In the genomic region with DNA sequence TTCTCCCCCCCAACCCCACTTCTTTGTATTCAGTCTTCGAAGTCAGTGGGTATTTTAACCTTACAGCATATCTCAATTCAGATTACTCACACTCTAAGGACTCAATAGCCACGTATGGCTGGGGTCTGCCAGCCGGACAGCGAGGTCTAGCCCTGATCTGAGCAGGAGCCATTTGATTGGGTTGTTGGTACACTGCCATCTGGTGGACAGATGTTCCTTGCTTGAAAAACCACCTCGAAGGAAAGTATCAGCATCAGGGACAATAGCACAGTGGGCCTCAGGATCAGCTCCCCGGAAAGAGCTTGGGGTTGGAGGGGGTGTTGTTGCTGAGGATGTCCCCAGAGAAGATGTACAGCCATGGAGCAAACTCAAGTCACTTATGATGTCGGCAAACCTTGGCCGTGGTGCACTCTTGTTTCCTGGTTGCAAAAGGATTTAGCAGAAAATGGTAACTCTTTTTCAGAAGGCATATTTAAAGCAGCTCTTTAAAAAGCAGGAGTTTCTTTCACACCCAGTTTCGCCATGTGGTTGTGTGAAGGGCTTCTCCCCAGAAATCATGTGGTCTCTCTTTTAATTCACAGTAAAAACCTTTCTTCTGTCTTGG, we compare ENCODE assay signal across 8 cellular contexts. TPM values are rescaled to one million over a fixed set of nuclear protein-coding genes. Genes with fewer than 3 reads are reported as not detected.
DNase-seq lines count a peak whose midpoint lies in the region; ATAC-seq, FAIRE-seq and TF ChIP-seq lines count a peak whose summit lies in the region.

No MANE protein-coding gene starts in this region.

- no peaks in the 10 kb centered on the region for H3K9me3 Mint-ChIP-seq in glutamatergic neuron (ENCODE audit: unreplicated experiment)

- peak; percentile 48 for FAIRE-seq in A204.1 (lab: Jason Lieb, UNC)
- FAIRE-seq in GM18507 (lab: Jason Lieb, UNC): peak; percentile 87

- H3K36me3 Mint-ChIP-seq in glutamatergic neuron (ENCODE audit: unreplicated experiment): no peaks in the 10 kb centered on the region

- H3K4me1 Mint-ChIP-seq in glutamatergic neuron (ENCODE audit: low read depth, unreplicated experiment): peaks cover 10% of the 10 kb centered on the region

- DNase-seq in GM18507 (ENCODE audit: extremely low spot score, insufficient read length, low read depth) (peak; percentile 48), M059J (ENCODE audit: low read depth) (peak; percentile 63), SK-N-MC (ENCODE audit: low read depth, low spot score) (peak; percentile 6), glutamatergic neuron (peak; percentile 58), prostate gland (ENCODE audit: low spot score) (peak; percentile 63)
- peak; percentile 39 for DNase-seq in activated naive CD4-positive, alpha-beta T cell treated with anti-CD3 and anti-CD28 coated beads, Interleukin-2, amount 50 U/mL, for 16 hours

- H3K27ac Mint-ChIP-seq in glutamatergic neuron (ENCODE audit: unreplicated experiment): no peak overlapping the region

- H3K4me3 ChIP-seq in SK-N-MC (no peak overlapping the region), prostate gland (no peak overlapping the region)

- H3K27ac ChIP-seq in SK-N-MC (no peak overlapping the region), prostate gland (no peak overlapping the region)

- no peaks in the 10 kb centered on the region for H3K4me1 ChIP-seq in prostate gland (replicated peaks)

- H3K36me3 ChIP-seq in SK-N-MC (ENCODE audit: insufficient read depth, low read length) (no peaks in the 10 kb centered on the region), prostate gland (no peaks in the 10 kb centered on the region)

- peaks cover 2% of the 10 kb centered on the region for H3K27me3 ChIP-seq in prostate gland (replicated peaks; ENCODE audit: insufficient read depth)

- H3K4me3 Mint-ChIP-seq in glutamatergic neuron (ENCODE audit: unreplicated experiment): no peak overlapping the region

- no peak for ATAC-seq in HG03457 (IDR thresholded peaks at IDR 0.05; ENCODE audit: unreplicated experiment)

- TF ChIP-seq CTCF in glutamatergic neuron (IDR thresholded peaks at IDR 0.05; ENCODE audit: partially characterized antibody, unreplicated experiment) (peak; percentile 40), prostate gland (IDR thresholded peaks at IDR 0.05) (peak; percentile 68 to 82 (median 70))

- no peaks in the 10 kb centered on the region for H3K9me3 ChIP-seq in SK-N-MC (ENCODE audit: low read depth, low read length)
- H3K9me3 ChIP-seq in prostate gland: no peaks in the 10 kb centered on the region

- intact Hi-C loops in prostate gland (cut with DNase I): loop anchor here (2.0 to 10.0 kb wide), 3 partner anchors 154 to 316 kb away; partner anchors contain the start of gene FOXI1

- 33% methylated on average over 9 of the region's 9 CpGs for WGBS in prostate gland

- no peak overlapping the region for H3K9ac ChIP-seq in SK-N-MC (ENCODE audit: insufficient read length)

- peaks cover 2% of the 10 kb centered on the region for H3K27me3 Mint-ChIP-seq in glutamatergic neuron (ENCODE audit: unreplicated experiment)

- no peak for TF ChIP-seq POLR2A in prostate gland (IDR thresholded peaks at IDR 0.05)

RNA-seq across cellular contexts. Expression of gene KCNMB1, which starts 31.7 kb away (rescaled TPM):
- total RNA-seq in M059J (2014; rRNA removed; shearing (Covaris generic)): 0.12 and 0.15 TPM in 2 replicates
- 0.29 TPM for total RNA-seq in glutamatergic neuron (ENCODE audit: unreplicated experiment)
- total RNA-seq in prostate gland: 1 to 10 TPM; 5.9 to 9.1 TPM

Comparison
In these comparisons a context has a peak if more than half of its experiments do, and no peak if none do; other contexts are left out.
1. DNase-seq: peak in every context shown above with its lines; median percentile 63 in M059J; 63 in prostate gland; 58 in glutamatergic neuron; 48 in GM18507; 39 in activated naive CD4-positive, alpha-beta T cell treated with anti-CD3 and anti-CD28 coated beads, Interleukin-2, amount 50 U/mL, for 16 hours; 6 in SK-N-MC.